8 cellular contexts compared by ENCODE assay signal in genomic region chr1:173409613-173410012, GRCh38.
DNase-seq lines count a peak whose midpoint lies in the region; TF ChIP-seq lines count a peak whose summit lies in the region.

No MANE protein-coding gene starts in this region.

- H3K79me2 ChIP-seq in H9 (ENCODE audit: insufficient read depth, low read length): no peaks in the 10 kb centered on the region

- H3K27me3 Mint-ChIP-seq in H9 (ENCODE audit: low read depth): no peaks in the 10 kb centered on the region

- H3K9me3 ChIP-seq in H9 (ENCODE audit: control insufficient read depth, low read depth, low read length) (no peaks in the 10 kb centered on the region), WERI-Rb-1 (ENCODE audit: severe bottlenecking) (no peaks in the 10 kb centered on the region)

- H2BK20ac ChIP-seq in H9 (ENCODE audit: low read depth, low read length, poor library complexity, severe bottlenecking): no peak overlapping the region

- H3K27me3 ChIP-seq in H9 (ENCODE audit: insufficient read depth, low read length) (no peaks in the 10 kb centered on the region), WERI-Rb-1 (ENCODE audit: insufficient read depth, low read depth, severe bottlenecking) (no peaks in the 10 kb centered on the region)

- no peak overlapping the region for H3K14ac ChIP-seq in H9 (ENCODE audit: insufficient read depth, low read length)

- TF ChIP-seq CTCF in GM12864 (IDR thresholded peaks at IDR 0.05; ENCODE audit: low read depth, low read length, missing control alignments): no peak
- no peak for TF ChIP-seq CTCF in H9 (conservative IDR thresholded peaks at IDR 0.05)
- TF ChIP-seq CTCF in WERI-Rb-1 (IDR thresholded peaks at IDR 0.05; ENCODE audit: low read depth, low read length): no peak

- H3K4me1 Mint-ChIP-seq in H9: peaks cover 5 to 6% of the 10 kb centered on the region in 2 experiments; a peak in 3 of 4 replicates

- H4K20me1 ChIP-seq in H9 (ENCODE audit: control insufficient read depth, insufficient read depth, insufficient read length): no peaks in the 10 kb centered on the region

- H3K23ac ChIP-seq in H9 (ENCODE audit: insufficient read length, low read depth, low read length): no peak overlapping the region

- H3K4me3 Mint-ChIP-seq in H9: no peak overlapping the region

- H3K79me1 ChIP-seq in H9 (ENCODE audit: insufficient read depth, low read depth, low read length, poor library complexity, severe bottlenecking): no peaks in the 10 kb centered on the region

- peaks cover 6% of the 10 kb centered on the region for H3K36me3 ChIP-seq in WERI-Rb-1

- H3K23me2 ChIP-seq in H9 (ENCODE audit: insufficient read length, low read depth, low read length, poor library complexity, severe bottlenecking): no peaks in the 10 kb centered on the region

- no peak overlapping the region for H4K91ac ChIP-seq in H9 (ENCODE audit: insufficient read length, low read depth, low read length)

- H2AK5ac ChIP-seq in H9 (ENCODE audit: insufficient read length, low read length): no peak overlapping the region

- no CpG with 5 or more reads among the region's 3 CpGs for WGBS in H9 (ENCODE audit: extremely low coverage, insufficient read length, low lambda C conversion rate)

- H3K36me3 Mint-ChIP-seq in H9 (ENCODE audit: insufficient read depth in 1 of 3, low read depth in 3 of 3): peaks cover 0 to 2% (median 0%) of the 10 kb centered on the region in 3 experiments; a peak in 1 of 7 replicates

- no peak overlapping the region for H2BK12ac ChIP-seq in H9 (ENCODE audit: insufficient read length, low read depth, low read length)

- no peak overlapping the region for H3T11ph ChIP-seq in H9 (ENCODE audit: low read length)

- H4K5ac ChIP-seq in H9 (ENCODE audit: insufficient read length, low read depth, low read length): no peak overlapping the region

- no peak overlapping the region for H4K8ac ChIP-seq in H9 (replicated peaks; ENCODE audit: insufficient read length, low read depth, low read length)

- H3K4me3 ChIP-seq in GM12864 (ENCODE audit: low read depth, low read length) (peak overlapping the region; percentile 44), WERI-Rb-1 (ENCODE audit: low read depth, low read length) (no peak overlapping the region)

- H3K4me1 ChIP-seq in H9 (ENCODE audit: insufficient read depth, low read length): no peaks in the 10 kb centered on the region

- no peak overlapping the region for H2AFZ ChIP-seq in H9 (ENCODE audit: low read length)

- DNase-seq in GM12864 (ENCODE audit: low read depth): no peak
- peak; percentile 87 for DNase-seq in NOMO-1 treated with DMSO at 0.1 percent for 48 hours (lab: John Stamatoyannopoulos, UW; ENCODE audit: unreplicated experiment)
- DNase-seq in dedifferentiated amniotic fluid mesenchymal stem cell (ENCODE audit: extremely low spot score): peak; percentile 16
- peak; percentile 46 for DNase-seq in pons (ENCODE audit: low spot score)
- DNase-seq in H9: no peak
- no peak for DNase-seq in WERI-Rb-1
- no peak for DNase-seq in NK-92 (lab: John Stamatoyannopoulos, UW; ENCODE audit: unreplicated experiment)
- DNase-seq in SW480 (ENCODE audit: low spot score): no peak

- no peak overlapping the region for H3K27ac Mint-ChIP-seq in H9

- no peak overlapping the region for H3K9ac ChIP-seq in H9 (ENCODE audit: extremely low read depth, insufficient read length, low read length)

- H2BK5ac ChIP-seq in H9 (ENCODE audit: insufficient read length, low read length): no peak overlapping the region

- H3K56ac ChIP-seq in H9 (ENCODE audit: insufficient read length, low read depth, low read length): no peak overlapping the region

- no peak overlapping the region for H3K4me2 ChIP-seq in H9 (ENCODE audit: insufficient read depth, insufficient read length, low read length)

- no peak overlapping the region for H2BK15ac ChIP-seq in H9 (ENCODE audit: low read depth, low read length)

- no peaks in the 10 kb centered on the region for H3K9me3 Mint-ChIP-seq in H9

- no peak overlapping the region for H3K27ac ChIP-seq in H9 (ENCODE audit: insufficient read length, low read depth, low read length)
- H3K27ac ChIP-seq in WERI-Rb-1: no peak overlapping the region

- no peak overlapping the region for H3K18ac ChIP-seq in H9 (ENCODE audit: insufficient read length, low read depth, low read length)

- H2BK120ac ChIP-seq in H9 (ENCODE audit: low read depth, low read length, poor library complexity, severe bottlenecking): no peak overlapping the region

- H3K4ac ChIP-seq in H9 (ENCODE audit: low read depth, low read length): no peak overlapping the region

Comparison
In these comparisons a context has a peak if more than half of its experiments do, and no peak if none do; other contexts are left out.
1. DNase-seq: peak in NOMO-1 treated with DMSO at 0.1 percent for 48 hours (single experiment), dedifferentiated amniotic fluid mesenchymal stem cell (single experiment) and pons (single experiment); none in GM12864 (single experiment), H9 (single experiment), WERI-Rb-1 (single experiment), NK-92 (single experiment) and SW480 (single experiment).